ENCODE assay signal across 15 cellular contexts in genomic region chr2:10439185-10439879, GRCh38. TPM values are rescaled to one million over a fixed set of nuclear protein-coding genes. Genes with fewer than 3 reads are reported as not detected.
DNase-seq lines count a peak whose midpoint lies in the region; ATAC-seq and TF ChIP-seq lines count a peak whose summit lies in the region.
"Had no signal": no experiment of that assay in that cellular context is flagged by ENCODE, and none has a peak within 500 bp of the region (broad histone marks: within the 10 kb centered on the region; RNA-seq: fewer than 3 reads in every experiment).

No MANE protein-coding gene starts in this region.

- no peak overlapping the region for H3K4me3 ChIP-seq in AG10803 (ENCODE audit: low read length)
- H3K4me3 ChIP-seq in HCT116 (replicated peaks in 1 of 2; ENCODE audit: low read depth in 1 of 2, low read length in 2 of 2) = no peak overlapping the region
- H3K4me3 ChIP-seq in liver (ENCODE audit: low read depth in 1 of 3, low read length in 3 of 3) = no peak overlapping the region
- H3K4me3 ChIP-seq in Peyer's patch = no peak overlapping the region
- H3K4me3 ChIP-seq in BE2C (ENCODE audit: low read depth, low read length) = no peak overlapping the region
- H3K4me3 ChIP-seq in tibial artery = no peak overlapping the region
- H3K4me3 ChIP-seq: mucosa of descending colon had no signal

- H3K36me3 ChIP-seq in HCT116 (ENCODE audit: control insufficient read depth in 1 of 2, insufficient read depth in 2 of 2, low read length in 2 of 2) (peaks cover 31 to 48% of the 10 kb centered on the region in 2 experiments), liver (ENCODE audit: control insufficient read depth in 4 of 4, insufficient read depth in 3 of 4, low read depth in 1 of 4, low read length in 3 of 4) (peaks cover 9 to 45% (median 41%) of the 10 kb centered on the region in 4 donors), Peyer's patch (peaks cover 0 to 50% (median 0%) of the 10 kb centered on the region in 3 donors), BE2C (peaks cover 54% of the 10 kb centered on the region), tibial artery (peaks cover 46 to 52% (median 50%) of the 10 kb centered on the region in 3 donors)

- H2AFZ ChIP-seq in HCT116 (ENCODE audit: low read depth, low read length, poor library complexity, severe bottlenecking) = no peak overlapping the region

- H3K9me3 ChIP-seq in HCT116 (ENCODE audit: control insufficient read depth in 1 of 2, insufficient read depth in 1 of 2, low read depth in 1 of 2, low read length in 2 of 2) = no peaks in the 10 kb centered on the region
- no peaks in the 10 kb centered on the region for H3K9me3 ChIP-seq in liver (ENCODE audit: control insufficient read depth in 4 of 4, low read length in 3 of 4)
- no peaks in the 10 kb centered on the region for H3K9me3 ChIP-seq in Peyer's patch
- H3K9me3 ChIP-seq in BE2C = no peaks in the 10 kb centered on the region
- H3K9me3 ChIP-seq in tibial artery = no peaks in the 10 kb centered on the region
- H3K9me3 ChIP-seq: mucosa of descending colon had no signal

- WGBS in liver = 70% methylated on average over 11 of the region's 11 CpGs

- no peak overlapping the region for H3K27ac ChIP-seq in HCT116 (ENCODE audit: low read depth, low read length)
- H3K27ac ChIP-seq in liver (ENCODE audit: low read depth in 1 of 2, low read length in 2 of 2) = no peak overlapping the region
- H3K27ac ChIP-seq in Peyer's patch = no peak overlapping the region
- no peak overlapping the region for H3K27ac ChIP-seq in tibial artery

- H3K4me1 ChIP-seq in HCT116 (ENCODE audit: control insufficient read depth in 1 of 2, insufficient read depth in 2 of 2, low read length in 2 of 2) (peaks cover 0 to 5% of the 10 kb centered on the region in 2 experiments; a peak in 1 of 4 replicates), liver (ENCODE audit: control insufficient read depth in 4 of 4, insufficient read depth in 4 of 4, low read length in 3 of 4) (peaks cover 0 to 5% (median 2%) of the 10 kb centered on the region in 4 donors), Peyer's patch (peaks cover 0 to 5% (median 4%) of the 10 kb centered on the region in 4 donors), BE2C (no peaks in the 10 kb centered on the region), tibial artery (peaks cover 0 to 11% (median 8%) of the 10 kb centered on the region in 4 donors)

- H3K9ac ChIP-seq in HCT116 (ENCODE audit: low read length) (no peak overlapping the region), liver (ENCODE audit: low read depth in 1 of 2, low read length in 2 of 2) (no peak overlapping the region)

- H3K4me1 Mint-ChIP-seq in activated naive CD8-positive, alpha-beta T cell treated with anti-CD3 and anti-CD28 coated beads for 36 hours = peaks cover 30% of the 10 kb centered on the region

- POLR2A ChIA-PET in HCT116 (lab: Charles Lee) = interaction anchor here (0.8 to 1.7 kb wide), 3 partner anchors 9 to 222 kb away, joined by 3 to 8 read pairs (median 3); partner anchors contain the start of gene ODC1

- H3K27me3 ChIP-seq in HCT116 (ENCODE audit: insufficient read depth, low read length) (no peaks in the 10 kb centered on the region), liver (ENCODE audit: control insufficient read depth in 4 of 4, insufficient read depth in 4 of 4, low read length in 3 of 4) (no peaks in the 10 kb centered on the region), Peyer's patch (no peaks in the 10 kb centered on the region), BE2C (no peaks in the 10 kb centered on the region), tibial artery (no peaks in the 10 kb centered on the region)

- no peaks in the 10 kb centered on the region for H3K27me3 Mint-ChIP-seq in activated naive CD8-positive, alpha-beta T cell treated with anti-CD3 and anti-CD28 coated beads for 36 hours

- no peaks in the 10 kb centered on the region for H4K20me1 ChIP-seq in HCT116 (ENCODE audit: insufficient read depth)

- TF ChIP-seq POLR2A in HCT116 (IDR thresholded peaks at IDR 0.05; ENCODE audit: borderline replicate concordance, extremely low read depth, insufficient read depth, insufficient read length) = no peak
- TF ChIP-seq POLR2A in Peyer's patch (IDR thresholded peaks at IDR 0.05) = no peak

- no peaks in the 10 kb centered on the region for H3K9me2 ChIP-seq in HCT116 (ENCODE audit: insufficient read depth)

- H3K27ac Mint-ChIP-seq in activated naive CD8-positive, alpha-beta T cell treated with anti-CD3 and anti-CD28 coated beads for 36 hours = peak overlapping the region; percentile 25

- H3K9me3 Mint-ChIP-seq in activated naive CD8-positive, alpha-beta T cell treated with anti-CD3 and anti-CD28 coated beads for 36 hours = no peaks in the 10 kb centered on the region

- no TSS peak for BruUV-seq in HCT116 (replicated peaks; lab: Mats Ljungman, UMichigan)

- DNase-seq in AG10803 (ENCODE audit: low read depth) = peak; percentile 31
- DNase-seq in HCT116 (ENCODE audit: low read depth, low spot score) = no peak
- DNase-seq in activated naive CD8-positive, alpha-beta T cell treated with anti-CD3 and anti-CD28 coated beads for 36 hours = no peak
- DNase-seq in Peyer's patch = no peak
- no peak for DNase-seq in BE2C
- DNase-seq in tibial artery = no peak
- DNase-seq: activated CD4-positive, alpha-beta T cell treated with anti-CD3 and anti-CD28 coated beads, Interleukin-2, amount 50 U/mL, for 48 hours; DMS79; head of caudate nucleus; NCI-H2029; SHP77 treated with DMSO at 0.1 percent for 48 hours; T-helper 9 cell had no signal

- RAD21 ChIA-PET in HCT116 (lab: Charles Lee; ENCODE audit: low non-redundant PET in 1 of 2, low total read pairs in 2 of 2, uncharacterized antibody in 2 of 2, unreplicated experiment in 2 of 2) = no interaction called here

- peaks cover 38% of the 10 kb centered on the region for H3K36me3 Mint-ChIP-seq in activated naive CD8-positive, alpha-beta T cell treated with anti-CD3 and anti-CD28 coated beads for 36 hours

- TF ChIP-seq RAD21 in HCT116 (IDR thresholded peaks at IDR 0.05; ENCODE audit: low read depth) (no peak), liver (IDR thresholded peaks at IDR 0.05) (peak; percentile 16 to 44)

- ATAC-seq in HCT116 = peak; percentile 4; the same call in 1 of the 2 replicates
- ATAC-seq in HG03439 (IDR thresholded peaks at IDR 0.05; ENCODE audit: unreplicated experiment) = no peak
- ATAC-seq: mucosa of descending colon had no signal

- H3K4me2 ChIP-seq in HCT116 (ENCODE audit: low read length) = no peak overlapping the region

- peak overlapping the region; percentile 50 for H3K4me3 Mint-ChIP-seq in activated naive CD8-positive, alpha-beta T cell treated with anti-CD3 and anti-CD28 coated beads for 36 hours

- intact Hi-C loops in HCT116 (cut with micrococcal nuclease) = loop anchor here (5.0 to 10.0 kb wide), 3 partner anchors 297 to 665 kb away; no protein-coding TSS in a partner anchor
- intact Hi-C loops in tibial artery (cut with DNase I; ENCODE audit: low total_unique reads) = loop anchor here (10.0 kb wide), 1 partner anchor 635 kb away; no protein-coding TSS in a partner anchor

- TF ChIP-seq CTCF in AG10803 (conservative IDR thresholded peaks at IDR 0.05; ENCODE audit: low read length) (no peak), HCT116 (IDR thresholded peaks at IDR 0.05 in 2 of 3, conservative IDR thresholded peaks at IDR 0.05 in 1 of 3; ENCODE audit: borderline replicate concordance in 1 of 3, insufficient read depth in 1 of 3, low read depth in 2 of 3, low read length in 2 of 3) (no peak), liver (IDR thresholded peaks at IDR 0.05; ENCODE audit: low read depth, low read length, missing input control) (no peak), Peyer's patch (IDR thresholded peaks at IDR 0.05) (no peak), BE2C (IDR thresholded peaks at IDR 0.05; ENCODE audit: low read depth, low read length) (no peak), tibial artery (IDR thresholded peaks at IDR 0.05) (no peak)

- H3K79me2 ChIP-seq in HCT116 (ENCODE audit: insufficient read depth, low read length) = peaks cover 21% of the 10 kb centered on the region

- CTCF ChIA-PET in HCT116 (lab: Charles Lee) = interaction anchor here (0.7 to 2.2 kb wide), 4 partner anchors 31 to 367 kb away, joined by 3 to 7 read pairs (median 4); no protein-coding TSS in a partner anchor

TF ChIP-seq in HCT116, 20 proteins besides CTCF, POLR2A, EP300 and RAD21 (continues in another document):
- 0 out of 2 replicates have a peak, but pooled peaks have one; percentile 10 for TF ChIP-seq POLR2AphosphoS5 (IDR thresholded peaks at IDR 0.05; ENCODE audit: low read depth, low read length)

TF ChIP-seq in liver, 16 proteins besides CTCF, POLR2A, EP300 and RAD21 (continues in another document):
- TF ChIP-seq JUND (IDR thresholded peaks at IDR 0.05) = no peak
- TF ChIP-seq SP1 (IDR thresholded peaks at IDR 0.05) = no peak
- no peak for TF ChIP-seq ATF3 (IDR thresholded peaks at IDR 0.05)

RNA-seq across cellular contexts. Expression of gene ODC1, which starts 8.8 kb away (rescaled TPM):
- total RNA-seq in HCT116 (2021; ENCODE audit: unreplicated experiment) = 231 TPM
- 178 and 235 TPM in 2 replicates for polyA plus RNA-seq in HCT116 (2012)
- total RNA-seq in activated naive CD8-positive, alpha-beta T cell treated with anti-CD3 and anti-CD28 coated beads for 36 hours = 100 to 1,000 TPM; 357 to 367 TPM
- 10 to 100 TPM; 45.3 to 75.8 TPM for total RNA-seq in liver
- polyA plus RNA-seq in liver = 10 to 100 TPM in 1 of 2 donors, 1 to 10 TPM in 1; 8.3 to 50.9 TPM
- total RNA-seq in Peyer's patch = 10 to 100 TPM; 31.5 to 91.6 (median 55.6) TPM
- polyA plus RNA-seq in BE2C (2012; ENCODE audit: insufficient read depth, insufficient read length, low read depth) = 216 TPM
